27 cellular contexts compared by ENCODE assay signal in the genomic region with DNA sequence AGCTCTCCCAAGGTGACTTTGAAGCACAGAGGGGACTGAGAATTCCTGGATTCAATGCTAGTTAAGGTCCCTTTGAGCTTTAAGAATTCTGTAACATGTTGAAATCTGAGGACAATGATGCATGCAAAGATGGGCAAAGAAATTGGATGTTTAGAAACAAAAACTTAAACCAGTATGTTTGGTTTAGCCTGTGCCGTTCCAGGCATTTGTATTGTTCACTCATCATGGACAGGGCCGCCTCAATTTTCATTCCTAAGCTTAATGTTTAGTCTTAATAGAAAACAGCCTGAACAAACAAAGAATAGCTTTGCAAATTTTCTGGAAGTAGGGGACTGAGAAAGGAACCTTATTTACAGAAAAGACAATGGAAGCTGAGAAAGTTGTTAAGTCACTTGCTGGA.
"Had no signal": no experiment of that assay in that cellular context is flagged by ENCODE, and none has a peak within 500 bp of the region (broad histone marks: within the 10 kb centered on the region; RNA-seq: fewer than 3 reads in every experiment).

No MANE protein-coding gene starts in this region.

- H3K9me3 Mint-ChIP-seq: activated CD4-positive, alpha-beta memory T cell treated with anti-CD3 and anti-CD28 coated beads for 36 hours; activated naive CD4-positive, alpha-beta T cell treated with anti-CD3 and anti-CD28 coated beads, Interleukin-2, amount 10 ng/mL, durations not matched to agents 7 days and 5 days; activated naive CD4-positive, alpha-beta T cell treated with anti-CD3 and anti-CD28 coated beads, Interleukin-2, amount 50 U/mL, for 72 hours; activated naive CD8-positive, alpha-beta T cell treated with anti-CD3 and anti-CD28 coated beads, Interleukin-2, amount 10 ng/mL, durations not matched to agents 7 days and 5 days; activated T-cell treated with anti-CD3 and anti-CD28 coated beads, Interleukin-2, amount 50 U/mL, for 24 hours; activated T-cell treated with anti-CD3 and anti-CD28 coated beads, Interleukin-2, amount 50 U/mL, for 72 hours; central memory CD8-positive, alpha-beta T cell; dendritic cell treated with granulocyte-macrophage colony-stimulating factor and Interleukin-4, amounts not matched to agents 40 ng/mL and 50 ng/mL, for 4 days had no signal

- DNase-seq: activated CD4-positive, alpha-beta memory T cell treated with anti-CD3 and anti-CD28 coated beads for 36 hours; activated CD4-positive, alpha-beta T cell treated with anti-CD3 and anti-CD28 coated beads for 36 hours; activated CD4-positive, CD25-positive, alpha-beta regulatory T cell; activated CD4-positive, CD25-positive, alpha-beta regulatory T cell treated with anti-CD3 and anti-CD28 coated beads, Interleukin-2, amount 50 U/mL, for 72 hours; activated CD8-positive, alpha-beta memory T cell treated with anti-CD3 and anti-CD28 coated beads, Interleukin-2, amount 50 U/mL, for 48 hours; activated gamma-delta T cell; activated naive CD4-positive, alpha-beta T cell; activated naive CD4-positive, alpha-beta T cell treated with anti-CD3 and anti-CD28 coated beads, Interleukin-2, amount 10 ng/mL, durations not matched to agents 7 days and 5 days; activated naive CD8-positive, alpha-beta T cell treated with anti-CD3 and anti-CD28 coated beads, Interleukin-2, amount 10 ng/mL, durations not matched to agents 7 days and 5 days; activated T-cell treated with anti-CD3 and anti-CD28 coated beads for 4 hours; activated T-cell treated with anti-CD3 and anti-CD28 coated beads, Interleukin-2, amount 50 U/mL, for 24 hours; activated T-cell treated with anti-CD3 and anti-CD28 coated beads, Interleukin-2, amount 50 U/mL, for 72 hours; amniotic stem cell; anterior cingulate cortex; brain microvascular endothelial cell; effector CD4-positive, alpha-beta T cell; effector memory CD8-positive, alpha-beta T cell; erythroblast; foreskin melanocyte; T-helper 2 cell had no signal

- H3K9me3 ChIP-seq: esophagus muscularis mucosa, gastroesophageal sphincter had no signal

- H3K27me3 ChIP-seq: brain microvascular endothelial cell, esophagus muscularis mucosa, gastroesophageal sphincter had no signal

- H3K27me3 Mint-ChIP-seq: dendritic cell treated with granulocyte-macrophage colony-stimulating factor and Interleukin-4, amounts not matched to agents 40 ng/mL and 50 ng/mL, for 4 days had no signal

- H3K4me3 ChIP-seq: coronary artery, esophagus muscularis mucosa, gastroesophageal sphincter had no signal

- H3K27ac ChIP-seq: coronary artery, esophagus muscularis mucosa, gastroesophageal sphincter had no signal

- H3K36me3 Mint-ChIP-seq: activated CD4-positive, alpha-beta memory T cell treated with anti-CD3 and anti-CD28 coated beads for 36 hours; activated naive CD4-positive, alpha-beta T cell treated with anti-CD3 and anti-CD28 coated beads, Interleukin-2, amount 10 ng/mL, durations not matched to agents 7 days and 5 days; activated naive CD4-positive, alpha-beta T cell treated with anti-CD3 and anti-CD28 coated beads, Interleukin-2, amount 50 U/mL, for 72 hours; activated naive CD8-positive, alpha-beta T cell treated with anti-CD3 and anti-CD28 coated beads, Interleukin-2, amount 10 ng/mL, durations not matched to agents 7 days and 5 days had no signal

- H3K27ac Mint-ChIP-seq: activated CD4-positive, alpha-beta memory T cell treated with anti-CD3 and anti-CD28 coated beads for 36 hours; activated CD4-positive, alpha-beta T cell treated with anti-CD3 and anti-CD28 coated beads for 36 hours; activated CD4-positive, alpha-beta T cell treated with anti-CD3 and anti-CD28 coated beads, Interleukin-2, amount 10 ng/mL, durations not matched to agents 24 days and 14 days; activated naive CD4-positive, alpha-beta T cell treated with anti-CD3 and anti-CD28 coated beads, Interleukin-2, amount 10 ng/mL, durations not matched to agents 7 days and 5 days; activated naive CD4-positive, alpha-beta T cell treated with anti-CD3 and anti-CD28 coated beads, Interleukin-2, amount 50 U/mL, for 72 hours; activated naive CD8-positive, alpha-beta T cell treated with anti-CD3 and anti-CD28 coated beads, Interleukin-2, amount 10 ng/mL, durations not matched to agents 7 days and 5 days; activated T-cell treated with anti-CD3 and anti-CD28 coated beads, Interleukin-2, amount 50 U/mL, for 24 hours; activated T-cell treated with anti-CD3 and anti-CD28 coated beads, Interleukin-2, amount 50 U/mL, for 72 hours; dendritic cell treated with granulocyte-macrophage colony-stimulating factor and Interleukin-4, amounts not matched to agents 40 ng/mL and 50 ng/mL, for 4 days; effector memory CD8-positive, alpha-beta T cell had no signal

- H3K4me3 Mint-ChIP-seq: activated CD4-positive, alpha-beta memory T cell treated with anti-CD3 and anti-CD28 coated beads for 36 hours; activated CD4-positive, alpha-beta T cell treated with anti-CD3 and anti-CD28 coated beads for 36 hours; activated CD4-positive, alpha-beta T cell treated with anti-CD3 and anti-CD28 coated beads, Interleukin-2, amount 10 ng/mL, durations not matched to agents 24 days and 14 days; activated naive CD4-positive, alpha-beta T cell treated with anti-CD3 and anti-CD28 coated beads, Interleukin-2, amount 10 ng/mL, durations not matched to agents 7 days and 5 days; activated naive CD8-positive, alpha-beta T cell treated with anti-CD3 and anti-CD28 coated beads, Interleukin-2, amount 10 ng/mL, durations not matched to agents 7 days and 5 days; activated T-cell treated with anti-CD3 and anti-CD28 coated beads, Interleukin-2, amount 50 U/mL, for 24 hours; activated T-cell treated with anti-CD3 and anti-CD28 coated beads, Interleukin-2, amount 50 U/mL, for 72 hours; central memory CD8-positive, alpha-beta T cell; dendritic cell treated with granulocyte-macrophage colony-stimulating factor and Interleukin-4, amounts not matched to agents 40 ng/mL and 50 ng/mL, for 4 days; effector memory CD8-positive, alpha-beta T cell had no signal

- H3K4me1 Mint-ChIP-seq: activated naive CD4-positive, alpha-beta T cell treated with anti-CD3 and anti-CD28 coated beads, Interleukin-2, amount 10 ng/mL, durations not matched to agents 7 days and 5 days; activated naive CD8-positive, alpha-beta T cell treated with anti-CD3 and anti-CD28 coated beads, Interleukin-2, amount 10 ng/mL, durations not matched to agents 7 days and 5 days; central memory CD8-positive, alpha-beta T cell had no signal

- ATAC-seq: activated CD4-positive, alpha-beta T cell treated with anti-CD3 and anti-CD28 coated beads for 36 hours; activated naive CD4-positive, alpha-beta T cell treated with anti-CD3 and anti-CD28 coated beads, Interleukin-2, amount 50 U/mL, for 72 hours; activated T-cell treated with anti-CD3 and anti-CD28 coated beads, Interleukin-2, amount 50 U/mL, for 72 hours; effector memory CD8-positive, alpha-beta T cell; gastroesophageal sphincter had no signal

- H3K4me1 ChIP-seq: esophagus muscularis mucosa, gastroesophageal sphincter had no signal
